ENCODE assay signal across 25 cellular contexts in the genomic region with DNA sequence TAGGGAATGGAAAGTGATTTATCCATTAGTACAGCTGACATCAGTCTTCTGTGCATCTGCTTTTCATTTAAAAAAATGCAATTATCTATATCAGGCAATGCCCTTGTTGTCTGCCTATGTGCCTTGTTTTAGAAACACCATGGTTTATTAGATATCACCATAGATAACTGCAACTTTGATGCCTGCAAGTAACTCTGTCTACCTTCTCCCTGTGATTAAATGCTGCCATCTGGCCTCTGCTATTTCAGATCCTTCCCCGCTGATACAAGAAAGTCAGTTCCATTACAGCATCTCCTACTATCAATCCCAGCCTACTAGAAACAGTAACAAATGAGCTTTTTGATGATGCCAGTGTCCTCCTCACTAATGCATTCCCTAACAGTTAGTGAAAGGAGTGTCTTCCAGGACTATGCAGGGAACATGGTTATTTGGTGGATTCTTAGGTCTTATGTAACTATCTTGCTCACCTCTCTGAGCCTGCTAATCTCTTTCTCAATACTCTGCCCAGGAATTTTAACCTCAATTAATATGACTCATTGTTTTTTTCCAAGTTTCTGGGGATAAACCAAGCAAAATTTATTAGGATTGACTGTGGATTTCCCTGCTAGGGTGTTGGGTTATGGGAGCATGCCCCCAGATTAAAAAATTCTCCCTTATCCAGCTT.
DNase-seq lines count a peak whose midpoint lies in the region; ATAC-seq and TF ChIP-seq lines count a peak whose summit lies in the region.
"Had no signal": no experiment of that assay in that cellular context is flagged by ENCODE, and none has a peak within 500 bp of the region (broad histone marks: within the 10 kb centered on the region; RNA-seq: fewer than 3 reads in every experiment).

No MANE protein-coding gene starts in this region.

- no peak overlapping the region for H3K4me3 ChIP-seq in SK-N-SH (ENCODE audit: low read depth in 2 of 2, low read length in 1 of 2)
- H3K4me3 ChIP-seq in epithelial cell of proximal tubule (ENCODE audit: low read depth, low read length), result no peak overlapping the region
- H3K4me3 ChIP-seq: heart right ventricle, SJCRH30, spleen had no signal

- TF ChIP-seq RAD21 in SK-N-SH (IDR thresholded peaks at IDR 0.05; ENCODE audit: low read length), result peak; percentile 14; the same call in 1 of the 2 replicates

- H3K79me2 ChIP-seq in SK-N-SH (ENCODE audit: insufficient read depth), result no peaks in the 10 kb centered on the region

- TF ChIP-seq CTCF in SK-N-SH (IDR thresholded peaks at IDR 0.05), result no peak
- TF ChIP-seq CTCF in epithelial cell of proximal tubule (conservative IDR thresholded peaks at IDR 0.05; ENCODE audit: low read depth, low read length), result no peak

- no peaks in the 10 kb centered on the region for H3K9me2 ChIP-seq in SK-N-SH

- intact Hi-C loops in sciatic nerve (cut with DNase I), result no loop called here

- H3K27ac ChIP-seq in SK-N-SH (ENCODE audit: low read depth in 2 of 2, low read length in 1 of 2), result peak overlapping the region in 1 of 2 experiments; percentile 74; a peak in 2 of 4 replicates
- H3K27ac ChIP-seq: heart right ventricle, HL-60, spleen had no signal

- H3K4me2 ChIP-seq in SK-N-SH, result no peak overlapping the region

- H3K9me3 ChIP-seq in SK-N-SH, result no peaks in the 10 kb centered on the region
- H3K9me3 ChIP-seq: heart right ventricle, SJCRH30, spleen had no signal

- POLR2A ChIA-PET in SK-N-SH (lab: Yijun Ruan, JAX), result no interaction called here

- no peak overlapping the region for H2AFZ ChIP-seq in SK-N-SH (ENCODE audit: low read depth)

- no peaks in the 10 kb centered on the region for H3K36me3 ChIP-seq in SK-N-SH (replicated peaks in 1 of 2; ENCODE audit: control insufficient read depth in 1 of 2, insufficient read depth in 2 of 2, low read length in 1 of 2)
- H3K36me3 ChIP-seq: heart right ventricle, SJCRH30, spleen had no signal

- no peaks in the 10 kb centered on the region for H3K27me3 ChIP-seq in SK-N-SH (ENCODE audit: insufficient read depth)
- H3K27me3 ChIP-seq: heart right ventricle, SJCRH30, spleen had no signal

- TF ChIP-seq EP300 in SK-N-SH (IDR thresholded peaks at IDR 0.05; ENCODE audit: borderline replicate concordance in 1 of 2, low read depth in 1 of 2, low read length in 1 of 2), result peak in 1 of 2 experiments; percentile 87; a peak in 2 of 4 replicates

- CTCF ChIA-PET in SK-N-SH (lab: Yijun Ruan, JAX), result interaction anchor here (1.0 kb wide), 1 partner anchor 48 kb away, joined by 5 read pairs; no protein-coding TSS in a partner anchor

- H3K4me1 ChIP-seq in SK-N-SH (ENCODE audit: control insufficient read depth in 1 of 2, insufficient read depth in 2 of 2, low read depth in 1 of 2, low read length in 1 of 2), result peaks cover 0 to 5% of the 10 kb centered on the region in 2 experiments; a peak in 2 of 4 replicates
- H3K4me1 ChIP-seq: heart right ventricle, spleen had no signal

- H3K9ac ChIP-seq in SK-N-SH, result no peak overlapping the region

- WGBS in SK-N-SH (ENCODE audit: low lambda C conversion rate), result 29% methylated on average over 1 of the region's 1 CpG

- no peaks in the 10 kb centered on the region for H3F3A ChIP-seq in SK-N-SH (replicated peaks; ENCODE audit: insufficient read depth)

- no peaks in the 10 kb centered on the region for H4K20me1 ChIP-seq in SK-N-SH (ENCODE audit: insufficient read depth)

- ATAC-seq in sciatic nerve (peak; percentile 54), GM21447 (IDR thresholded peaks at IDR 0.05; ENCODE audit: unreplicated experiment) (no peak), GM21737 (IDR thresholded peaks at IDR 0.05; ENCODE audit: unreplicated experiment) (no peak), GM18873 (IDR thresholded peaks at IDR 0.05; ENCODE audit: low FRiP score, unreplicated experiment) (no peak)
- ATAC-seq: activated CD8-positive, alpha-beta T cell treated with anti-CD3 and anti-CD28 coated beads for 36 hours; effector memory CD8-positive, alpha-beta T cell; heart right ventricle; left ventricle myocardium superior; stimulated activated naive CD8-positive, alpha-beta T cell treated with anti-CD3 and anti-CD28 coated beads, Interleukin-15, amount 100 ng/mL, for 72 hours had no signal

- DNase-seq in HS-5 (ENCODE audit: low read depth) (peak; percentile 61), SK-N-SH (peak; percentile 37), epithelial cell of proximal tubule (ENCODE audit: low read depth) (peak; percentile 30), sciatic nerve (ENCODE audit: low spot score) (no peak), NCI-H510A (lab: John Stamatoyannopoulos, UW) (no peak)
- DNase-seq: activated B cell treated with CpG ODN at 0.5 μM for 24 hours; activated CD8-positive, alpha-beta T cell treated with anti-CD3 and anti-CD28 coated beads for 36 hours; activated naive CD4-positive, alpha-beta T cell treated with Interleukin-2 at 50 U/mL for 16 hours; activated T-cell treated with anti-CD3 and anti-CD28 coated beads, Interleukin-2, amount 50 U/mL, for 1 hour; AML-193; amygdala; effector memory CD8-positive, alpha-beta T cell; heart right ventricle; left ventricle myocardium superior; MV-4-11; NCI-H187; NCI-H82; SJCRH30; spleen; stimulated activated CD4-positive, alpha-beta T cell treated with anti-CD3 and anti-CD28 coated beads, Interleukin-4, amount 100 ng/mL, for 24 hours; stimulated activated naive CD8-positive, alpha-beta T cell treated with anti-CD3 and anti-CD28 coated beads, Interleukin-15, amount 100 ng/mL, for 72 hours had no signal

TF ChIP-seq in SK-N-SH, 30 proteins besides CTCF, POLR2A, EP300 and RAD21:
- TF ChIP-seq FOXJ3 (CRISPR knock-in tag; IDR thresholded peaks at IDR 0.05) (no peak), GATA2 (CRISPR knock-in tag; IDR thresholded peaks at IDR 0.05) (peak; percentile 21; the same call in 1 of the 2 replicates), SIN3A (IDR thresholded peaks at IDR 0.05; ENCODE audit: borderline replicate concordance, low read depth, low read length) (no peak), RCOR1 (IDR thresholded peaks at IDR 0.05; ENCODE audit: low read length) (peak; percentile 72), CHD2 (IDR thresholded peaks at IDR 0.05; ENCODE audit: low read length, partially characterized antibody) (peak; percentile 58), NRF1 (IDR thresholded peaks at IDR 0.05; ENCODE audit: low read depth, low read length) (no peak)
- TF ChIP-seq, protein P1, sequence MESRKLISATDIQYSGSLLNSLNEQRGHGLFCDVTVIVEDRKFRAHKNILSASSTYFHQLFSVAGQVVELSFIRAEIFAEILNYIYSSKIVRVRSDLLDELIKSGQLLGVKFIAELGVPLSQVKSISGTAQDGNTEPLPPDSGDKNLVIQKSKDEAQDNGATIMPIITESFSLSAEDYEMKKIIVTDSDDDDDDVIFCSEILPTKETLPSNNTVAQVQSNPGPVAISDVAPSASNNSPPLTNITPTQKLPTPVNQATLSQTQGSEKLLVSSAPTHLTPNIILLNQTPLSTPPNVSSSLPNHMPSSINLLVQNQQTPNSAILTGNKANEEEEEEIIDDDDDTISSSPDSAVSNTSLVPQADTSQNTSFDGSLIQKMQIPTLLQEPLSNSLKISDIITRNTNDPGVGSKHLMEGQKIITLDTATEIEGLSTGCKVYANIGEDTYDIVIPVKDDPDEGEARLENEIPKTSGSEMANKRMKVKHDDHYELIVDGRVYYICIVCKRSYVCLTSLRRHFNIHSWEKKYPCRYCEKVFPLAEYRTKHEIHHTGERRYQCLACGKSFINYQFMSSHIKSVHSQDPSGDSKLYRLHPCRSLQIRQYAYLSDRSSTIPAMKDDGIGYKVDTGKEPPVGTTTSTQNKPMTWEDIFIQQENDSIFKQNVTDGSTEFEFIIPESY (IDR thresholded peaks at IDR 0.05; ENCODE audit: borderline replicate concordance, low read depth), result no peak
TF ChIP-seq in SK-N-SH: peak in this region for 3.

Comparison
In these comparisons a context has a peak if more than half of its experiments do, and no peak if none do; other contexts are left out.
1. DNase-seq: peak in HS-5 (single experiment), SK-N-SH (single experiment) and epithelial cell of proximal tubule (single experiment); none in sciatic nerve (single experiment) and NCI-H510A (single experiment).